In the genomic region with DNA sequence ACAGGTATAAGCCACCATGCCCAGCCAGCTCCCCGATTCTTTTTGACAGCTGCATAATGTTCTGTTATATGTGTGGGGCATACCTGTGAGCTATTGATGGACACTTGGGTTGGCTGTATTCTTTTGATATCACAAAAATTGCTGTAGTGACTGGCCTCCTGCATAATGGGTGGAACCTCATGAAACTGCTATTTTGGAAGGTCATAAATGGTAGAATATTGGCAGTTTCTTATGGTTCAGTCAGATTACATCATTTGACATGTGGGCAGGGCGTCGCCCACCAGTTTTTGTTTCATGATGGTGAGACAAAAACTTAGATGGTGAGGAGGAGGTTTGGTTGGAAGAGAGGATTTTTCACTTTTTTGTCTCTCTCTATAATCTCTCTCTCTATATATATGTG, we compare ENCODE assay signal across 17 cellular contexts.
"Had no signal": no experiment of that assay in that cellular context is flagged by ENCODE, and none has a peak within 500 bp of the region (broad histone marks: within the 10 kb centered on the region; RNA-seq: fewer than 3 reads in every experiment).

No MANE protein-coding gene starts in this region.

- H3K4me3 Mint-ChIP-seq: activated T-cell treated with anti-CD3 and anti-CD28 coated beads, Interleukin-2, amount 50 U/mL, for 72 hours; endodermal cell; natural killer cell; stimulated activated memory B cell treated with anti-CD40 and anti-IgM and Interleukin-4, amounts not matched to agents 10 μg/mL and 1 μg/mL and 100 μg/mL, for 72 hours had no signal

- H3K27me3 ChIP-seq: cardiac muscle cell, neutrophil, SJSA1, transverse colon had no signal

- DNase-seq: activated CD4-positive, alpha-beta T cell treated with anti-CD3 and anti-CD28 coated beads, Interleukin-2, amount 50 U/mL, for 4 hours; activated CD4-positive, CD25-positive, alpha-beta regulatory T cell; activated CD8-positive, alpha-beta memory T cell treated with anti-CD3 and anti-CD28 coated beads, Interleukin-2, amount 50 U/mL, for 48 hours; activated T-cell treated with anti-CD3 and anti-CD28 coated beads, Interleukin-2, amount 50 U/mL, for 72 hours; endodermal cell; kidney glomerular epithelial cell; left ventricle myocardium superior; mesenchymal stem cell; natural killer cell; retina; stimulated activated CD4-positive, alpha-beta T cell treated with anti-CD3 and anti-CD28 coated beads, Interleukin-2, amount 100 ng/mL, for 48 hours; substantia nigra; transverse colon had no signal

- ATAC-seq: activated T-cell treated with anti-CD3 and anti-CD28 coated beads, Interleukin-2, amount 50 U/mL, for 72 hours; left ventricle myocardium superior; natural killer cell; stimulated activated memory B cell treated with anti-CD40 and anti-IgM and Interleukin-4, amounts not matched to agents 10 μg/mL and 1 μg/mL and 100 μg/mL, for 72 hours had no signal

- H3K4me1 Mint-ChIP-seq: endodermal cell; stimulated activated memory B cell treated with anti-CD40 and anti-IgM and Interleukin-4, amounts not matched to agents 10 μg/mL and 1 μg/mL and 100 μg/mL, for 72 hours had no signal

- H3K4me3 ChIP-seq: cardiac muscle cell, SJSA1, transverse colon had no signal

- H3K9me3 ChIP-seq: neutrophil, SJSA1, transverse colon had no signal

- H3K27me3 Mint-ChIP-seq: stimulated activated memory B cell treated with anti-CD40 and anti-IgM and Interleukin-4, amounts not matched to agents 10 μg/mL and 1 μg/mL and 100 μg/mL, for 72 hours had no signal

- H3K4me1 ChIP-seq: SJSA1, transverse colon had no signal

- H3K27ac ChIP-seq: cardiac muscle cell, neutrophil, SJSA1, transverse colon had no signal

- H3K9me3 Mint-ChIP-seq: activated T-cell treated with anti-CD3 and anti-CD28 coated beads, Interleukin-2, amount 50 U/mL, for 72 hours; endodermal cell; natural killer cell; stimulated activated memory B cell treated with anti-CD40 and anti-IgM and Interleukin-4, amounts not matched to agents 10 μg/mL and 1 μg/mL and 100 μg/mL, for 72 hours had no signal

- H3K27ac Mint-ChIP-seq: activated T-cell treated with anti-CD3 and anti-CD28 coated beads, Interleukin-2, amount 50 U/mL, for 72 hours; endodermal cell; natural killer cell; stimulated activated memory B cell treated with anti-CD40 and anti-IgM and Interleukin-4, amounts not matched to agents 10 μg/mL and 1 μg/mL and 100 μg/mL, for 72 hours had no signal
